ENCODE assay signal across 16 cellular contexts in genomic region chr6:38320817-38321216, GRCh38.
DNase-seq lines count a peak whose midpoint lies in the region; ATAC-seq, FAIRE-seq and TF ChIP-seq lines count a peak whose summit lies in the region.
"Had no signal": no experiment of that assay in that cellular context is flagged by ENCODE, and none has a peak within 500 bp of the region (broad histone marks: within the 10 kb centered on the region; RNA-seq: fewer than 3 reads in every experiment).

No MANE protein-coding gene starts in this region.

- H3K4me1 Mint-ChIP-seq in activated T-helper 17 cell treated with anti-CD3 and anti-CD28 coated beads, Interleukin-2, amount 50 U/mL, for 72 hours, result no peaks in the 10 kb centered on the region
- H3K4me1 Mint-ChIP-seq: activated naive CD8-positive, alpha-beta T cell treated with anti-CD3 and anti-CD28 coated beads, Interleukin-2, amount 10 ng/mL, durations not matched to agents 7 days and 5 days had no signal

- H3K9ac ChIP-seq in endocrine pancreas (ENCODE audit: control insufficient read depth, insufficient read depth, low read length), result no peak overlapping the region
- no peak overlapping the region for H3K9ac ChIP-seq in kidney (ENCODE audit: low read length in 2 of 2)

- H3K9me3 ChIP-seq in endocrine pancreas (ENCODE audit: control insufficient read depth, low read length), result no peaks in the 10 kb centered on the region
- H3K9me3 ChIP-seq in kidney (ENCODE audit: control insufficient read depth in 1 of 2, low read length in 2 of 2), result no peaks in the 10 kb centered on the region
- H3K9me3 ChIP-seq: BE2C, stomach had no signal

- no peaks in the 10 kb centered on the region for H3K9me3 Mint-ChIP-seq in activated T-helper 17 cell treated with anti-CD3 and anti-CD28 coated beads, Interleukin-2, amount 50 U/mL, for 72 hours

- no peak overlapping the region for H3K27ac Mint-ChIP-seq in activated T-helper 17 cell treated with anti-CD3 and anti-CD28 coated beads, Interleukin-2, amount 50 U/mL, for 72 hours
- H3K27ac Mint-ChIP-seq: activated naive CD8-positive, alpha-beta T cell treated with anti-CD3 and anti-CD28 coated beads, Interleukin-2, amount 10 ng/mL, durations not matched to agents 7 days and 5 days had no signal

- no peaks in the 10 kb centered on the region for H3K36me3 Mint-ChIP-seq in activated T-helper 17 cell treated with anti-CD3 and anti-CD28 coated beads, Interleukin-2, amount 50 U/mL, for 72 hours (ENCODE audit: low read depth)

- H3K27me3 Mint-ChIP-seq in activated T-helper 17 cell treated with anti-CD3 and anti-CD28 coated beads, Interleukin-2, amount 50 U/mL, for 72 hours, result no peaks in the 10 kb centered on the region
- H3K27me3 Mint-ChIP-seq: activated naive CD8-positive, alpha-beta T cell treated with anti-CD3 and anti-CD28 coated beads, Interleukin-2, amount 10 ng/mL, durations not matched to agents 7 days and 5 days had no signal

- H3K4me3 ChIP-seq in endocrine pancreas (ENCODE audit: control insufficient read depth, insufficient read depth, low read length) (peak overlapping the region; percentile 52), kidney (ENCODE audit: low read length in 2 of 2) (no peak overlapping the region)
- H3K4me3 ChIP-seq: stomach had no signal

- DNase-seq in stimulated activated CD4-positive, alpha-beta T cell treated with anti-CD3 and anti-CD28 coated beads, Interleukin-4, amount 100 ng/mL, for 24 hours, result no peak
- DNase-seq in kidney, result no peak
- DNase-seq: activated naive CD8-positive, alpha-beta T cell treated with anti-CD3 and anti-CD28 coated beads, Interleukin-2, amount 10 ng/mL, durations not matched to agents 7 days and 5 days; BE2C; EL; MV-4-11; stimulated activated CD4-positive, alpha-beta T cell treated with anti-CD3 and anti-CD28 coated beads, Interleukin-4, amount 100 ng/mL, for 4 hours; stomach had no signal

- no peaks in the 10 kb centered on the region for H3K36me3 ChIP-seq in endocrine pancreas (ENCODE audit: control insufficient read depth, insufficient read depth, low read length)
- H3K36me3 ChIP-seq in kidney (ENCODE audit: control insufficient read depth in 1 of 2, insufficient read depth in 2 of 2, low read length in 2 of 2), result no peaks in the 10 kb centered on the region
- H3K36me3 ChIP-seq: BE2C, stomach had no signal

- intact Hi-C loops in kidney (cut with DNase I), result no loop called here

- H3K27ac ChIP-seq in kidney (ENCODE audit: low read depth in 2 of 2, low read length in 2 of 2), result no peak overlapping the region
- H3K27ac ChIP-seq: HL-60, RWPE1, stomach had no signal

- no peaks in the 10 kb centered on the region for H3K27me3 ChIP-seq in endocrine pancreas (ENCODE audit: control insufficient read depth, insufficient read depth, low read length)
- H3K27me3 ChIP-seq: BE2C, stomach had no signal

- no peak for FAIRE-seq in kidney (lab: Jason Lieb, UNC)

- no peak for TF ChIP-seq CTCF in kidney (IDR thresholded peaks at IDR 0.05; ENCODE audit: borderline replicate concordance, extremely low read depth, insufficient read depth)

- H3K4me3 Mint-ChIP-seq in activated T-helper 17 cell treated with anti-CD3 and anti-CD28 coated beads, Interleukin-2, amount 50 U/mL, for 72 hours, result no peak overlapping the region
- H3K4me3 Mint-ChIP-seq: activated naive CD8-positive, alpha-beta T cell treated with anti-CD3 and anti-CD28 coated beads, Interleukin-2, amount 10 ng/mL, durations not matched to agents 7 days and 5 days had no signal

- ATAC-seq in GM18858 (IDR thresholded peaks at IDR 0.05; ENCODE audit: unreplicated experiment), result peak; percentile 48
- peak; percentile 59 for ATAC-seq in GM21447 (IDR thresholded peaks at IDR 0.05; ENCODE audit: unreplicated experiment)
- ATAC-seq in HG03060 (IDR thresholded peaks at IDR 0.05; ENCODE audit: low read depth, unreplicated experiment), result peak; percentile 46
- ATAC-seq in SK-N-SH treated with all-trans-retinoic acid at 6 μM for 48 hours, result no peak
- no peak for ATAC-seq in activated T-helper 17 cell treated with anti-CD3 and anti-CD28 coated beads, Interleukin-2, amount 50 U/mL, for 72 hours (replicated peaks)

- peaks cover 14% of the 10 kb centered on the region for H3K4me1 ChIP-seq in endocrine pancreas (ENCODE audit: control insufficient read depth, insufficient read depth, low read length)
- peaks cover 3 to 4% of the 10 kb centered on the region in 2 donors for H3K4me1 ChIP-seq in kidney (ENCODE audit: control insufficient read depth in 1 of 2, insufficient read depth in 1 of 2, low read depth in 1 of 2, low read length in 2 of 2)
- H3K4me1 ChIP-seq: BE2C, stomach had no signal

TF ChIP-seq in SK-N-SH treated with all-trans-retinoic acid at 6 μM for 48 hours, 23 proteins besides CTCF, POLR2A, EP300 and RAD21:
- TF ChIP-seq ZC3H10 (CRISPR knock-in tag; IDR thresholded peaks at IDR 0.05) (no peak), ESRRG (CRISPR knock-in tag; IDR thresholded peaks at IDR 0.05) (no peak), CSDC2 (CRISPR knock-in tag; IDR thresholded peaks at IDR 0.05) (no peak), ZFP3 (CRISPR knock-in tag; IDR thresholded peaks at IDR 0.05) (no peak), ZNF565 (CRISPR knock-in tag; conservative IDR thresholded peaks at IDR 0.05; ENCODE audit: low read depth) (no peak), ZFP30 (CRISPR knock-in tag; IDR thresholded peaks at IDR 0.05) (no peak), PPARA (CRISPR knock-in tag; IDR thresholded peaks at IDR 0.05; ENCODE audit: borderline replicate concordance) (no peak), ISL1 (CRISPR knock-in tag; IDR thresholded peaks at IDR 0.05) (no peak), GLIS3 (CRISPR knock-in tag; IDR thresholded peaks at IDR 0.05) (no peak), SNAI2 (CRISPR knock-in tag; IDR thresholded peaks at IDR 0.05) (no peak), ZNF8 (CRISPR knock-in tag; IDR thresholded peaks at IDR 0.05) (no peak), RARB (CRISPR knock-in tag; IDR thresholded peaks at IDR 0.05) (no peak), OSR1 (CRISPR knock-in tag; IDR thresholded peaks at IDR 0.05) (no peak), TSHZ2 (CRISPR knock-in tag; IDR thresholded peaks at IDR 0.05) (no peak), TCF4 (CRISPR knock-in tag; IDR thresholded peaks at IDR 0.05; ENCODE audit: borderline replicate concordance) (no peak), ARNTL (CRISPR knock-in tag; IDR thresholded peaks at IDR 0.05; ENCODE audit: borderline replicate concordance, low read depth) (no peak)
- TF ChIP-seq, protein P1, sequence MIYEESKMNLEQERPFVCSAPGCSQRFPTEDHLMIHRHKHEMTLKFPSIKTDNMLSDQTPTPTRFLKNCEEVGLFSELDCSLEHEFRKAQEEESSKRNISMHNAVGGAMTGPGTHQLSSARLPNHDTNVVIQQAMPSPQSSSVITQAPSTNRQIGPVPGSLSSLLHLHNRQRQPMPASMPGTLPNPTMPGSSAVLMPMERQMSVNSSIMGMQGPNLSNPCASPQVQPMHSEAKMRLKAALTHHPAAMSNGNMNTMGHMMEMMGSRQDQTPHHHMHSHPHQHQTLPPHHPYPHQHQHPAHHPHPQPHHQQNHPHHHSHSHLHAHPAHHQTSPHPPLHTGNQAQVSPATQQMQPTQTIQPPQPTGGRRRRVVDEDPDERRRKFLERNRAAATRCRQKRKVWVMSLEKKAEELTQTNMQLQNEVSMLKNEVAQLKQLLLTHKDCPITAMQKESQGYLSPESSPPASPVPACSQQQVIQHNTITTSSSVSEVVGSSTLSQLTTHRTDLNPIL (CRISPR knock-in tag; IDR thresholded peaks at IDR 0.05; ENCODE audit: low read depth), result no peak
- TF ChIP-seq, protein P2, sequence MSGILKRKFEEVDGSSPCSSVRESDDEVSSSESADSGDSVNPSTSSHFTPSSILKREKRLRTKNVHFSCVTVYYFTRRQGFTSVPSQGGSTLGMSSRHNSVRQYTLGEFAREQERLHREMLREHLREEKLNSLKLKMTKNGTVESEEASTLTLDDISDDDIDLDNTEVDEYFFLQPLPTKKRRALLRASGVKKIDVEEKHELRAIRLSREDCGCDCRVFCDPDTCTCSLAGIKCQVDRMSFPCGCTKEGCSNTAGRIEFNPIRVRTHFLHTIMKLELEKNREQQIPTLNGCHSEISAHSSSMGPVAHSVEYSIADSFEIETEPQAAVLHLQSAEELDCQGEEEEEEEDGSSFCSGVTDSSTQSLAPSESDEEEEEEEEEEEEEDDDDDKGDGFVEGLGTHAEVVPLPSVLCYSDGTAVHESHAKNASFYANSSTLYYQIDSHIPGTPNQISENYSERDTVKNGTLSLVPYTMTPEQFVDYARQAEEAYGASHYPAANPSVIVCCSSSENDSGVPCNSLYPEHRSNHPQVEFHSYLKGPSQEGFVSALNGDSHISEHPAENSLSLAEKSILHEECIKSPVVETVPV (CRISPR knock-in tag; IDR thresholded peaks at IDR 0.05), result no peak

Comparison
In these comparisons a context has a peak if more than half of its experiments do, and no peak if none do; other contexts are left out.
1. ATAC-seq: peak in GM18858 (single experiment), GM21447 (single experiment) and HG03060 (single experiment); none in SK-N-SH treated with all-trans-retinoic acid at 6 μM for 48 hours (single experiment) and activated T-helper 17 cell treated with anti-CD3 and anti-CD28 coated beads, Interleukin-2, amount 50 U/mL, for 72 hours (single experiment).